30 cellular contexts compared by ENCODE assay signal in genomic region chr10:99224766-99225165, GRCh38. TPM values are rescaled to one million over a fixed set of nuclear protein-coding genes. Genes with fewer than 3 reads are reported as not detected.
"Had no signal": no experiment of that assay in that cellular context is flagged by ENCODE, and none has a peak within 500 bp of the region (broad histone marks: within the 10 kb centered on the region; RNA-seq: fewer than 3 reads in every experiment).

No MANE protein-coding gene starts in this region.

- H3K36me3 ChIP-seq: ascending aorta had no signal

- H2AFZ ChIP-seq: PC-9 had no signal

- H3K9ac ChIP-seq: KMS-11 had no signal

- H3K27me3 ChIP-seq: ascending aorta had no signal

- H3K4me3 ChIP-seq: ascending aorta, PC-9 had no signal

- H3K4me2 ChIP-seq: KMS-11, PC-9 had no signal

- H3K9me3 ChIP-seq: ascending aorta had no signal

- H3K4me1 ChIP-seq: ascending aorta had no signal

- DNase-seq: activated CD4-positive, alpha-beta T cell treated with anti-CD3 and anti-CD28 coated beads for 36 hours; activated CD4-positive, alpha-beta T cell treated with anti-CD3 and anti-CD28 coated beads, Interleukin-2, amount 10 ng/mL, durations not matched to agents 7 days and 5 days; activated CD4-positive, alpha-beta T cell treated with anti-CD3 and anti-CD28 coated beads, Interleukin-2, amount 50 U/mL, for 48 hours; activated CD8-positive, alpha-beta T cell treated with anti-CD3 and anti-CD28 coated beads, Interleukin-2, amount 10 ng/mL, durations not matched to agents 7 days and 5 days; activated gamma-delta T cell; activated naive CD4-positive, alpha-beta T cell treated with Interleukin-2 at 50 U/mL for 16 hours; activated naive CD8-positive, alpha-beta T cell treated with anti-CD3 and anti-CD28 coated beads, Interleukin-2, amount 10 ng/mL, durations not matched to agents 7 days and 5 days; activated T-cell treated with anti-CD3 and anti-CD28 coated beads, Interleukin-2, amount 50 U/mL, for 24 hours; amygdala; MM.1S; MV-4-11; NCI-H1092; NCI-H1436 treated with DMSO at 0.1 percent for 48 hours; NCI-H1694 treated with DMSO at 0.1 percent for 48 hours; NCI-H2029; NCI-H2107; NCI-H2171; NCI-H510A; NCI-H526; NCI-H748 treated with DMSO at 0.1 percent for 48 hours; NK-92 treated with Interleukin-12 subunit alpha and Interleukin-12 subunit beta, amount 100 ng/mL, for 24 hours; PC-9; Right ventricle myocardium superior had no signal

- H3K27ac ChIP-seq: ascending aorta, KMS-11, PC-9 had no signal

- FAIRE-seq: RCC 7860, TTC549 had no signal

- ATAC-seq: activated CD4-positive, alpha-beta T cell treated with anti-CD3 and anti-CD28 coated beads for 36 hours; activated CD4-positive, CD25-positive, alpha-beta regulatory T cell treated with anti-CD3 and anti-CD28 coated beads, Interleukin-2, amount 50 U/mL, for 24 hours; activated CD8-positive, alpha-beta T cell treated with anti-CD3 and anti-CD28 coated beads, Interleukin-2, amount 10 ng/mL, durations not matched to agents 7 days and 5 days; WTC11 had no signal

RNA-seq across cellular contexts. Expression of gene HPSE2, which starts 10.9 kb away (rescaled TPM):
- total RNA-seq: activated CD4-positive, alpha-beta T cell treated with anti-CD3 and anti-CD28 coated beads for 36 hours; activated CD4-positive, alpha-beta T cell treated with anti-CD3 and anti-CD28 coated beads, Interleukin-2, amount 10 ng/mL, durations not matched to agents 7 days and 5 days; activated CD8-positive, alpha-beta T cell treated with anti-CD3 and anti-CD28 coated beads, Interleukin-2, amount 10 ng/mL, durations not matched to agents 7 days and 5 days; activated T-helper 2 cell treated with anti-CD3 and anti-CD28 coated beads, Interferon-gamma antibody, Interleukin-2, Interleukin-4, amounts not matched to agents 10 μg/mL and 5 μg/mL and 100 μg/mL, durations not matched to agents 14 hours and 24 hours and 36 hours; ascending aorta; PC-9; Right ventricle myocardium superior had no signal
